ENCODE assay signal across 1 cellular context in the genomic region with DNA sequence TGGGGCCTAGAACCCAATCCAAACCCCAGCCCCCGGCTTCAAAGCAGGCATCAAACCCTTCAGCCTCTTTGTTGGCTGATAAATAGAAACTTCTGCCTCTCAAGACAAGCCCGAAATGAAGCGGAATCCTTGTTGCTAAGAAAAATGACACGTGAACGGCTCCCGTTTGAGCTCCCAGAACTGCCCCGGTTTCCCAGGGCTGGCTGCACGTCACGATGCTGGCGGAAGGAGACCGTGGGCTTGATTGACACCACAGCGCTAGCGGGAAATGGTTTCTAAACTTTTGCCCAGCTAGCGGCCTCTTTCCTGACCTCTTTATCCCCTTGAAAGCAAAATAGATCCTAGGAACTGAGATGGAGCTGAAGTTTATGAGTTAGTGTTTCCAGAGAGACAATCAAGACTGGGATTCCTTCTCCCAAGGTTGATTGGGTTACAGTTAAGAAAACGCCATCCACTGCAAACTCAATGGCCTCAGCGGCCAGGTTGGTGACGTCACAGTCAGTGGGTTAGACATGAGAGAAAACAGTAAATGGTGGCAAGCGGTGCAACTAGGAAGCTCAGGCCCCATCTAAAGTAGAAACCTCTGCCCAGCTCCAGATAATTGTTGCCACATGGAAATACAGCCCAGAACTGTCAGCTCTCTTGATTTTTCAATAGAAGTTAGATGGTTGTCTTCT.
TF ChIP-seq lines count a peak whose summit lies in the region.

No MANE protein-coding gene starts in this region.

TF ChIP-seq in SK-N-SH, 30 proteins besides CTCF, POLR2A, EP300 and RAD21:
- TF ChIP-seq POLR2AphosphoS5 (IDR thresholded peaks at IDR 0.05; ENCODE audit: low read depth, low read length) (no peak), MEF2A (IDR thresholded peaks at IDR 0.05; ENCODE audit: borderline replicate concordance, low read depth) (no peak)
- TF ChIP-seq, protein P1, sequence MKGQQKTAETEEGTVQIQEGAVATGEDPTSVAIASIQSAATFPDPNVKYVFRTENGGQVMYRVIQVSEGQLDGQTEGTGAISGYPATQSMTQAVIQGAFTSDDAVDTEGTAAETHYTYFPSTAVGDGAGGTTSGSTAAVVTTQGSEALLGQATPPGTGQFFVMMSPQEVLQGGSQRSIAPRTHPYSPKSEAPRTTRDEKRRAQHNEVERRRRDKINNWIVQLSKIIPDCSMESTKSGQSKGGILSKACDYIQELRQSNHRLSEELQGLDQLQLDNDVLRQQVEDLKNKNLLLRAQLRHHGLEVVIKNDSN (IDR thresholded peaks at IDR 0.05; ENCODE audit: borderline replicate concordance, low read depth), result no peak
